In the genomic region with DNA sequence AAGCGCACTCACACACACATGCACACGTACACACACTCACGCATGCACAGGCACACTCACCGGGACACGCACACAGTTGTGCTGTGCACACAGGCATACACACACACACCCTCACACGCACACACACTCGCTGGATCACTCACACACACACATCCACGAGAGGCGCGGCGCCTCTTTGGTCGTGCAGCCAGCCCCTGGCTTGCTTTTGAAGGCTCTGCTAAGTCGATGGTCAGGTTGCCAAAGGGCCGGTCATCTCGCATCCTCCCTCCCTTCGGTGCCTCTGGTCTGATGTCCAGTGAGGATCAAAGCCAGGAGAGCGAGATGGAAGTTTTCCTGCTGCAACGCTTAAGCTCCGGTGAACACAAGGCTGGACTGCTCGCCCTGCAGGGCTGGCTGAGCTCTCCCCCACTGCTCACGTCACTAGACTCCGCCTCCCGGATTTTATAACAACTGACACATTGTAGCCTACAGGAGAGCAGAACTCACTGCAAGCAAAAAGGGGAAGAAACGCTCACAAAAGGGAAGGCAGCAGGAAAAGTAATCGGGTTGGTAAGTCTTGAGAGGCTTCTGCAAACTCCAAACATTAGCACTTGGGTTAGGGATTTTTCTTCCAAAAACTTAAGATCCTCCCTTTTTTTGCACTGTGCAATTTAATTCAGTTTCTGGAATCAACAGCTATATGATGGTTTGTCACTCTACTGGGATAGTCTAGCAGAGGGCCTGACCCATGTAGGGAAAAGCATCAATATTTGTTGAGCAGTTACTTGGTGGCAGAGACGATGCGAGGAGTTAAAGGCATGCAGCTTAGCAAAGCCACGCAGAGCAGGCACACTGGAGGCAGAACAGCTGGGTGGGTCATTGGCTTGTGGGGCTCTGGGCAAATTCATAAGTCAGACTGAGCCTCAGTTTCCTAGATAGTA, we compare ENCODE assay signal across 8 cellular contexts. TPM values are rescaled to one million over a fixed set of nuclear protein-coding genes. Genes with fewer than 3 reads are reported as not detected.
DNase-seq lines count a peak whose midpoint lies in the region; ATAC-seq and TF ChIP-seq lines count a peak whose summit lies in the region.

A gene (minus strand): TSS at position 374 of the 920 bp plus-strand sequence. CDS start 695 bp downstream, outside the sequence.

- H3K9me3 Mint-ChIP-seq in natural killer cell treated with Interleukin-12 subunit alpha and Interleukin-12 subunit beta and Interleukin-15 and Interleukin-18, amount 100 ng/mL, for 72 hours = no peaks in the 10 kb centered on the region

- ATAC-seq in GM21786 (IDR thresholded peaks at IDR 0.05; ENCODE audit: unreplicated experiment) = peak; percentile 100
- ATAC-seq in natural killer cell treated with Interleukin-12 subunit alpha and Interleukin-12 subunit beta and Interleukin-15 and Interleukin-18, amount 100 ng/mL, for 72 hours = peak; percentile 97 to 98

- peaks cover 7 to 13% of the 10 kb centered on the region in 2 donors for H3K27me3 Mint-ChIP-seq in natural killer cell treated with Interleukin-12 subunit alpha and Interleukin-12 subunit beta and Interleukin-15 and Interleukin-18, amount 100 ng/mL, for 72 hours

- no peak within 1 kb of the TSS for H3K27ac Mint-ChIP-seq in natural killer cell treated with Interleukin-12 subunit alpha and Interleukin-12 subunit beta and Interleukin-15 and Interleukin-18, amount 100 ng/mL, for 72 hours

- H3K36me3 ChIP-seq in KOPT-K1 (ENCODE audit: insufficient read depth, low read length) = no peaks in the 10 kb centered on the region

- H3K36me3 Mint-ChIP-seq in natural killer cell treated with Interleukin-12 subunit alpha and Interleukin-12 subunit beta and Interleukin-15 and Interleukin-18, amount 100 ng/mL, for 72 hours = no peaks in the 10 kb centered on the region

- H3K4me1 Mint-ChIP-seq in natural killer cell treated with Interleukin-12 subunit alpha and Interleukin-12 subunit beta and Interleukin-15 and Interleukin-18, amount 100 ng/mL, for 72 hours (ENCODE audit: low read depth in 2 of 2) = peaks cover 19 to 22% of the 10 kb centered on the region in 2 donors

- H3K9me3 ChIP-seq in KOPT-K1 (ENCODE audit: insufficient read depth, low read length, poor library complexity, severe bottlenecking) = no peaks in the 10 kb centered on the region

- TF ChIP-seq CTCF in fibroblast of pulmonary artery (IDR thresholded peaks at IDR 0.05; ENCODE audit: low read length, missing control alignments) = peak; percentile 40

- peak; percentile 41 for DNase-seq in DMS53 treated with DMSO at 0.1 percent for 48 hours (lab: John Stamatoyannopoulos, UW; ENCODE audit: unreplicated experiment)
- peak; percentile 92 for DNase-seq in RKO (ENCODE audit: low spot score)
- peak; percentile 44 to 54 for DNase-seq in activated T-helper 1 cell treated with anti-CD3 and anti-CD28 coated beads, Interleukin-2, amount 50 U/mL, for 16 hours (ENCODE audit: low read depth in 1 of 2, low spot score in 1 of 2)
- DNase-seq in fibroblast of pulmonary artery (ENCODE audit: low read depth) = peak; percentile 87
- DNase-seq in natural killer cell treated with Interleukin-12 subunit alpha and Interleukin-12 subunit beta and Interleukin-15 and Interleukin-18, amount 100 ng/mL, for 72 hours (ENCODE audit: low spot score) = peak; percentile 78
- DNase-seq in stimulated activated naive CD4-positive, alpha-beta T cell treated with Interleukin-2 at 50 U/mL for 16 hours (lab: John Stamatoyannopoulos, UW) = peak; percentile 68

- H3K4me3 Mint-ChIP-seq in natural killer cell treated with Interleukin-12 subunit alpha and Interleukin-12 subunit beta and Interleukin-15 and Interleukin-18, amount 100 ng/mL, for 72 hours = peak within 1 kb of the TSS; percentile 92

- H3K27ac ChIP-seq in KOPT-K1 (ENCODE audit: low read depth, low read length, poor library complexity, severe bottlenecking) = peak within 1 kb of the TSS; percentile 42

- peak within 1 kb of the TSS; percentile 54 for H3K4me3 ChIP-seq in fibroblast of pulmonary artery (replicated peaks; ENCODE audit: low read depth, low read length)

RNA-seq across cellular contexts. Expression of the gene that starts here (rescaled TPM):
- total RNA-seq in natural killer cell treated with Interleukin-12 subunit alpha and Interleukin-12 subunit beta and Interleukin-15 and Interleukin-18, amount 100 ng/mL, for 72 hours = 1 to 10 TPM in 1 of 2 donors, under 1 TPM in 1; 0.33 to 1.6 TPM

Comparison
In these comparisons a context has a peak if more than half of its experiments do, and no peak if none do; other contexts are left out.
1. Peak in every context shown above with its lines: DNase-seq, ATAC-seq, H3K4me3 ChIP-seq and H3K27ac ChIP-seq.
2. DNase-seq: peak in every context shown above with its lines; median percentile 92 in RKO; 87 in fibroblast of pulmonary artery; 78 in natural killer cell treated with Interleukin-12 subunit alpha and Interleukin-12 subunit beta and Interleukin-15 and Interleukin-18, amount 100 ng/mL, for 72 hours; 68 in stimulated activated naive CD4-positive, alpha-beta T cell treated with Interleukin-2 at 50 U/mL for 16 hours; 49 in activated T-helper 1 cell treated with anti-CD3 and anti-CD28 coated beads, Interleukin-2, amount 50 U/mL, for 16 hours; 41 in DMS53 treated with DMSO at 0.1 percent for 48 hours.